26 cellular contexts compared by ENCODE assay signal in the genomic region with DNA sequence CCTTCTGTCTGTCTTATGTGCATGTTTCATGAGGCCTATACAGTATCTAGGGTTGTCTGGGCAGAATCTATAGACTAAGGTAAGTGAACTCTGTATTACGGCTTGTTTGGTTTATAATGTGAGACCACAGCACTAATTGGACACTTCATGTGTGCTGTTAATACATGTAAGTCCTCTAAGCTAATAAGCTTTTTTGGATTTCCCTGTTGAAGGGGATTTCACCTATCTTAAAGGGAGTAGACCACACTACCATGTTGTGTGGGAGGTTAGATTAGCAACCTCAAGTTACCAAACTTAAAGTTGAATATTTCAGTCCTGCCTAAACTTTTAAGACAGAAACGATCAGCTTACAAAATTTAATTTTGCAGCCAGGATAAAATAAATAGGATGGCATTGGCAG.
DNase-seq lines count a peak whose midpoint lies in the region; ATAC-seq lines count a peak whose summit lies in the region.
"Had no signal": no experiment of that assay in that cellular context is flagged by ENCODE, and none has a peak within 500 bp of the region (broad histone marks: within the 10 kb centered on the region; RNA-seq: fewer than 3 reads in every experiment).

No MANE protein-coding gene starts in this region.

- no peak overlapping the region for H3K4me3 ChIP-seq in SJCRH30
- H3K4me3 ChIP-seq: PC-9 had no signal

- H3K27ac ChIP-seq in SJCRH30 = no peak overlapping the region
- H3K27ac ChIP-seq: 22Rv1, C4-2B, PC-9, RWPE1 had no signal

- no peaks in the 10 kb centered on the region for H3K36me3 Mint-ChIP-seq in T-helper 2 cell treated with Interferon-gamma antibody and Interleukin-4, amounts not matched to agents 5 μg/mL and 100 μg/mL, for 36 hours (ENCODE audit: low read depth)

- DNase-seq in NCI-H82 (lab: John Stamatoyannopoulos, UW) (peak; percentile 53), NCI-H82 treated with DMSO at 0.1 percent for 48 hours (lab: John Stamatoyannopoulos, UW; ENCODE audit: unreplicated experiment) (no peak), SJCRH30 (no peak)
- DNase-seq in activated CD4-positive, alpha-beta T cell treated with anti-CD3 and anti-CD28 coated beads, Interleukin-2, amount 50 U/mL, for 4 hours = no peak
- DNase-seq in T-helper 2 cell treated with Interferon-gamma antibody and Interleukin-4, amounts not matched to agents 5 μg/mL and 100 μg/mL, for 36 hours (ENCODE audit: low spot score) = no peak
- DNase-seq: AML-193, DMS79, H7, KBM-7, MV-4-11, NCI-H1417, NCI-H187, NCI-H2227 treated with DMSO at 0.1 percent for 48 hours, NCI-H510A treated with DMSO at 0.1 percent for 48 hours, NCI-H774, PC-9, SIG-M5, T-helper 1 cell, T1000 had no signal

- no peaks in the 10 kb centered on the region for H3K9me3 Mint-ChIP-seq in T-helper 2 cell treated with Interferon-gamma antibody and Interleukin-4, amounts not matched to agents 5 μg/mL and 100 μg/mL, for 36 hours

- no peaks in the 10 kb centered on the region for H3K36me3 ChIP-seq in SJCRH30

- H3K4me1 Mint-ChIP-seq in T-helper 2 cell treated with Interferon-gamma antibody and Interleukin-4, amounts not matched to agents 5 μg/mL and 100 μg/mL, for 36 hours (ENCODE audit: low read depth) = no peaks in the 10 kb centered on the region

- no peak overlapping the region for H3K27ac Mint-ChIP-seq in T-helper 2 cell treated with Interferon-gamma antibody and Interleukin-4, amounts not matched to agents 5 μg/mL and 100 μg/mL, for 36 hours

- no peaks in the 10 kb centered on the region for H3K9me3 ChIP-seq in SJCRH30 (replicated peaks)

- H3K4me1 ChIP-seq in SJCRH30 = no peaks in the 10 kb centered on the region

- H3K27me3 ChIP-seq in SJCRH30 = 0 out of 2 replicates have a peak, but pooled peaks cover 3% of the 10 kb centered on the region

- ATAC-seq in HG02852 (IDR thresholded peaks at IDR 0.05; ENCODE audit: unreplicated experiment) = peak; percentile 62
- ATAC-seq in HG03565 (IDR thresholded peaks at IDR 0.05; ENCODE audit: unreplicated experiment) = peak; percentile 49
- no peak for ATAC-seq in HG02840 (IDR thresholded peaks at IDR 0.05; ENCODE audit: low FRiP score, unreplicated experiment)
- ATAC-seq: HepG2 had no signal

- no peaks in the 10 kb centered on the region for H3K27me3 Mint-ChIP-seq in T-helper 2 cell treated with Interferon-gamma antibody and Interleukin-4, amounts not matched to agents 5 μg/mL and 100 μg/mL, for 36 hours (ENCODE audit: low read depth)

- no peak overlapping the region for H3K4me3 Mint-ChIP-seq in T-helper 2 cell treated with Interferon-gamma antibody and Interleukin-4, amounts not matched to agents 5 μg/mL and 100 μg/mL, for 36 hours
